8 cellular contexts compared by ENCODE assay signal in genomic region chr2:67476808-67477790, GRCh38.
DNase-seq lines count a peak whose midpoint lies in the region; ATAC-seq and TF ChIP-seq lines count a peak whose summit lies in the region.

No MANE protein-coding gene starts in this region.

- DNase-seq in Ammon's horn (ENCODE audit: low spot score) (peak; percentile 14), PC-3 (peak; percentile 76), fibroblast of lung (ENCODE audit: low read depth in 2 of 2) (peak; percentile 57 to 83), prostate gland (ENCODE audit: low spot score) (peak; percentile 61), posterior cingulate gyrus (no peak)
- no peak for DNase-seq in CD4-positive, alpha-beta memory T cell

- H3K4me3 Mint-ChIP-seq in CD4-positive, alpha-beta memory T cell, result no peak overlapping the region

- H3K79me2 ChIP-seq in PC-3 (ENCODE audit: low read length) (no peaks in the 10 kb centered on the region), fibroblast of lung (ENCODE audit: control insufficient read depth, insufficient read depth, low read length) (no peaks in the 10 kb centered on the region)

- POLR2A ChIA-PET in HEK293 (lab: Yijun Ruan, JAX) (no interaction called here), PC-3 (lab: Charles Lee; ENCODE audit: unreplicated experiment) (no interaction called here)
- POLR2A ChIA-PET in CD4-positive, alpha-beta memory T cell (lab: Charles Lee; ENCODE audit: partially characterized antibody), result no interaction called here

- H3K9ac ChIP-seq in PC-3 (ENCODE audit: low read length) (peak overlapping the region; percentile 32), fibroblast of lung (ENCODE audit: insufficient read depth, low read length) (no peak overlapping the region)

- 9% methylated on average over 9 of the region's 9 CpGs for WGBS in prostate gland

- BruUV-seq in PC-3 (replicated peaks; lab: Mats Ljungman, UMichigan), result no TSS peak

- intact Hi-C loops in PC-3 (cut with micrococcal nuclease), result loop anchor here (1.0 to 10.0 kb wide), 10 partner anchors 32 to 1048 kb away; partner anchors contain the start of gene ETAA1
- intact Hi-C loops in prostate gland (cut with DNase I), result loop anchor here (5.0 to 10.0 kb wide), 4 partner anchors 370 to 1042 kb away; partner anchors contain the start of gene MEIS1
- intact Hi-C loops in CD4-positive, alpha-beta memory T cell (cut with micrococcal nuclease), result no loop called here
- intact Hi-C loops in posterior cingulate gyrus (cut with DNase I), result no loop called here

- no peaks in the 10 kb centered on the region for H3K36me3 ChIP-seq in HEK293 (ENCODE audit: control insufficient read depth in 2 of 2, insufficient read depth in 1 of 2, low read length in 2 of 2)
- no peaks in the 10 kb centered on the region for H3K36me3 ChIP-seq in PC-3 (ENCODE audit: low read depth, low read length)
- no peaks in the 10 kb centered on the region for H3K36me3 ChIP-seq in fibroblast of lung (ENCODE audit: control insufficient read depth, insufficient read depth, low read length)
- no peaks in the 10 kb centered on the region for H3K36me3 ChIP-seq in prostate gland
- no peaks in the 10 kb centered on the region for H3K36me3 ChIP-seq in CD4-positive, alpha-beta memory T cell (ENCODE audit: insufficient read depth, low read length)

- H3K4me1 ChIP-seq in HEK293 (ENCODE audit: control insufficient read depth, insufficient read depth, low read length), result peaks cover 5% of the 10 kb centered on the region; the same call in 1 of the 2 replicates
- H3K4me1 ChIP-seq in PC-3 (ENCODE audit: insufficient read depth, low read length), result peaks cover 12% of the 10 kb centered on the region
- H3K4me1 ChIP-seq in fibroblast of lung (ENCODE audit: control insufficient read depth, extremely low read depth, insufficient read depth, low read length), result no peaks in the 10 kb centered on the region
- H3K4me1 ChIP-seq in prostate gland (replicated peaks), result no peaks in the 10 kb centered on the region
- H3K4me1 ChIP-seq in CD4-positive, alpha-beta memory T cell (ENCODE audit: insufficient read depth, low read length), result no peaks in the 10 kb centered on the region

- no peak overlapping the region for H3K27ac ChIP-seq in HEK293 (ENCODE audit: extremely low read depth, low read depth, low read length)
- H3K27ac ChIP-seq in PC-3 (ENCODE audit: low read length), result peak overlapping the region; percentile 5
- no peak overlapping the region for H3K27ac ChIP-seq in fibroblast of lung (ENCODE audit: insufficient read depth, low read length)
- no peak overlapping the region for H3K27ac ChIP-seq in prostate gland
- H3K27ac ChIP-seq in CD4-positive, alpha-beta memory T cell (ENCODE audit: low read depth, low read length), result no peak overlapping the region

- H2AFZ ChIP-seq in PC-3 (ENCODE audit: low read length) (no peak overlapping the region), fibroblast of lung (ENCODE audit: low read length) (no peak overlapping the region)

- no peak overlapping the region for H3K4me3 ChIP-seq in HEK293 (ENCODE audit: low read depth, low read length)
- H3K4me3 ChIP-seq in PC-3 (ENCODE audit: low read length), result no peak overlapping the region
- no peak overlapping the region for H3K4me3 ChIP-seq in fibroblast of lung (replicated peaks in 1 of 4; ENCODE audit: control extremely low read depth in 1 of 4, insufficient read depth in 1 of 4, low read depth in 3 of 4, low read length in 4 of 4)
- H3K4me3 ChIP-seq in prostate gland, result no peak overlapping the region
- H3K4me3 ChIP-seq in CD4-positive, alpha-beta memory T cell (ENCODE audit: low read length in 2 of 2), result no peak overlapping the region

- H3K9me3 Mint-ChIP-seq in CD4-positive, alpha-beta memory T cell, result peaks cover 0 to 4% (median 0%) of the 10 kb centered on the region in 8 donors

- H3K36me3 Mint-ChIP-seq in CD4-positive, alpha-beta memory T cell, result no peaks in the 10 kb centered on the region

- ATAC-seq in PC-3 (peak; percentile 90), HG02870 (IDR thresholded peaks at IDR 0.05; ENCODE audit: unreplicated experiment) (no peak)

- H3K9me3 ChIP-seq in HEK293 (ENCODE audit: control insufficient read depth, insufficient read depth, low read depth, low read length) (no peaks in the 10 kb centered on the region), PC-3 (ENCODE audit: low read length) (no peaks in the 10 kb centered on the region), fibroblast of lung (ENCODE audit: control insufficient read depth, insufficient read depth, low read depth, low read length) (no peaks in the 10 kb centered on the region), prostate gland (no peaks in the 10 kb centered on the region)
- no peaks in the 10 kb centered on the region for H3K9me3 ChIP-seq in CD4-positive, alpha-beta memory T cell (ENCODE audit: control insufficient read depth in 1 of 2, low read length in 2 of 2)

- CTCF ChIA-PET in HEK293 (lab: Yijun Ruan, JAX), result interaction anchor here (0.5 to 1.9 kb wide), 9 partner anchors 11 to 683 kb away, joined by 3 to 9 read pairs (median 3); no protein-coding TSS in a partner anchor
- CTCF ChIA-PET in PC-3 (lab: Charles Lee), result interaction anchor here (0.5 to 0.8 kb wide), 4 partner anchors 82 to 776 kb away, joined by 3 to 17 read pairs (median 10); no protein-coding TSS in a partner anchor
- CTCF ChIA-PET in CD4-positive, alpha-beta memory T cell (lab: Charles Lee; ENCODE audit: partially characterized antibody), result no interaction called here

- no peaks in the 10 kb centered on the region for H3K9me2 ChIP-seq in PC-3 (replicated peaks; ENCODE audit: low read length)

- TF ChIP-seq POLR2A in prostate gland (IDR thresholded peaks at IDR 0.05), result no peak

- H3F3A ChIP-seq in PC-3 (ENCODE audit: low read length, unreplicated experiment), result no peaks in the 10 kb centered on the region

- H3K27me3 Mint-ChIP-seq in CD4-positive, alpha-beta memory T cell, result peaks cover 5% of the 10 kb centered on the region in 2 donors

- H3K27me3 ChIP-seq in PC-3 (ENCODE audit: low read length), result no peaks in the 10 kb centered on the region
- no peaks in the 10 kb centered on the region for H3K27me3 ChIP-seq in fibroblast of lung (ENCODE audit: control insufficient read depth, insufficient read depth, low read length)
- H3K27me3 ChIP-seq in prostate gland (replicated peaks; ENCODE audit: insufficient read depth), result peaks cover 4% of the 10 kb centered on the region
- H3K27me3 ChIP-seq in CD4-positive, alpha-beta memory T cell (ENCODE audit: insufficient read depth, low read length), result no peaks in the 10 kb centered on the region

- TF ChIP-seq CTCF in HEK293 (tag by site-specific recombination; IDR thresholded peaks at IDR 0.05) (peak; percentile 52), PC-3 (conservative IDR thresholded peaks at IDR 0.05; ENCODE audit: low read depth, low read length) (peak; percentile 81), fibroblast of lung (conservative IDR thresholded peaks at IDR 0.05 in 1 of 2, IDR thresholded peaks at IDR 0.05 in 1 of 2; ENCODE audit: low read depth in 1 of 2, low read length in 2 of 2) (peak; percentile 39 to 57), prostate gland (IDR thresholded peaks at IDR 0.05) (peak; percentile 4 to 47 (median 30))

- peaks cover 0 to 1% (median 0%) of the 10 kb centered on the region in 4 donors for H3K4me1 Mint-ChIP-seq in CD4-positive, alpha-beta memory T cell

- H3K4me2 ChIP-seq in PC-3 (ENCODE audit: low read length) (peak overlapping the region; percentile 27), fibroblast of lung (ENCODE audit: extremely low read depth, insufficient read depth, low read length) (no peak overlapping the region)

- H4K20me1 ChIP-seq in PC-3 (ENCODE audit: low read length), result no peaks in the 10 kb centered on the region
- H4K20me1 ChIP-seq in fibroblast of lung (ENCODE audit: control insufficient read depth, extremely low read depth, insufficient read depth, low read length), result no peaks in the 10 kb centered on the region

- no peak overlapping the region for H3K27ac Mint-ChIP-seq in CD4-positive, alpha-beta memory T cell

TF ChIP-seq in HEK293, 187 proteins besides CTCF, POLR2A, EP300 and RAD21:
- TF ChIP-seq ZNF654 (tag by site-specific recombination; IDR thresholded peaks at IDR 0.05; ENCODE audit: low read depth) (peak; percentile 74), ZNF335 (tag by site-specific recombination; conservative IDR thresholded peaks at IDR 0.05) (peak; percentile 39), ZSCAN4 (tag by site-specific recombination; IDR thresholded peaks at IDR 0.05) (peak; percentile 81), ZNF174 (tag by site-specific recombination; IDR thresholded peaks at IDR 0.05) (no peak), SP7 (tag by site-specific recombination; IDR thresholded peaks at IDR 0.05) (peak; percentile 20; the same call in 1 of the 2 replicates)
TF ChIP-seq in HEK293: peak in this region for 4.

Comparison
In these comparisons a context has a peak if more than half of its experiments do, and no peak if none do; other contexts are left out.
1. DNase-seq: peak in Ammon's horn (single experiment), PC-3 (single experiment), fibroblast of lung (2 of 2) and prostate gland (single experiment); none in CD4-positive, alpha-beta memory T cell (0 of 5) and posterior cingulate gyrus (0 of 10).
2. CTCF ChIP-seq: peak in every context shown above with its lines; median percentile 81 in PC-3; 52 in HEK293; 48 in fibroblast of lung; 30 in prostate gland.
3. intact Hi-C loops: an anchor here in PC-3 (1.0 to 10.0 kb wide) and prostate gland (5.0 to 10.0 kb wide); none called in CD4-positive, alpha-beta memory T cell and posterior cingulate gyrus.